Comparison of ENCODE assay signal across 2 cellular contexts in genomic region chr11:89125298-89125697, GRCh38.
TF ChIP-seq lines count a peak whose summit lies in the region.

No MANE protein-coding gene starts in this region.

TF ChIP-seq in HepG2, 621 proteins besides CTCF, POLR2A, EP300 and RAD21:
- TF ChIP-seq ZNF264 (CRISPR knock-in tag; IDR thresholded peaks at IDR 0.05), result no peak
- no peak for TF ChIP-seq ZNF431 (CRISPR knock-in tag; IDR thresholded peaks at IDR 0.05; ENCODE audit: borderline replicate concordance, low read depth)
- TF ChIP-seq ZNF335 (CRISPR knock-in tag; IDR thresholded peaks at IDR 0.05), result no peak

TF ChIP-seq in H1, 55 proteins besides CTCF, POLR2A, EP300 and RAD21:
- TF ChIP-seq TCF12 (IDR thresholded peaks at IDR 0.05; ENCODE audit: low read depth, low read length) (no peak), POU5F1 (IDR thresholded peaks at IDR 0.05; ENCODE audit: low read depth, low read length) (no peak), CHD1 (IDR thresholded peaks at IDR 0.05; ENCODE audit: low read depth, low read length) (no peak), ASH2L (IDR thresholded peaks at IDR 0.05; ENCODE audit: low read length) (no peak), YY1 (IDR thresholded peaks at IDR 0.05; ENCODE audit: low read depth, low read length) (no peak), SIN3A (conservative IDR thresholded peaks at IDR 0.05 in 1 of 2, IDR thresholded peaks at IDR 0.05 in 1 of 2; ENCODE audit: low read depth in 1 of 2, low read length in 2 of 2) (no peak), CBX8 (IDR thresholded peaks at IDR 0.05; ENCODE audit: borderline replicate concordance, low read depth, low read length) (no peak)
- TF ChIP-seq, protein P1, sequence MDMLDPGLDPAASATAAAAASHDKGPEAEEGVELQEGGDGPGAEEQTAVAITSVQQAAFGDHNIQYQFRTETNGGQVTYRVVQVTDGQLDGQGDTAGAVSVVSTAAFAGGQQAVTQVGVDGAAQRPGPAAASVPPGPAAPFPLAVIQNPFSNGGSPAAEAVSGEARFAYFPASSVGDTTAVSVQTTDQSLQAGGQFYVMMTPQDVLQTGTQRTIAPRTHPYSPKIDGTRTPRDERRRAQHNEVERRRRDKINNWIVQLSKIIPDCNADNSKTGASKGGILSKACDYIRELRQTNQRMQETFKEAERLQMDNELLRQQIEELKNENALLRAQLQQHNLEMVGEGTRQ (IDR thresholded peaks at IDR 0.05; ENCODE audit: low read length), result no peak
- TF ChIP-seq, protein P2, sequence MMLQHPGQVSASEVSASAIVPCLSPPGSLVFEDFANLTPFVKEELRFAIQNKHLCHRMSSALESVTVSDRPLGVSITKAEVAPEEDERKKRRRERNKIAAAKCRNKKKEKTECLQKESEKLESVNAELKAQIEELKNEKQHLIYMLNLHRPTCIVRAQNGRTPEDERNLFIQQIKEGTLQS (IDR thresholded peaks at IDR 0.05; ENCODE audit: insufficient read depth, low read depth, low read length), result no peak
TF ChIP-seq in H1: peak in this region for 0.
